In genomic region chr3:52523386-52524257, GRCh38 we compare ENCODE assay signal across 1 cellular context.
TF ChIP-seq lines count a peak whose summit lies in the region.

No MANE protein-coding gene starts in this region.

TF ChIP-seq in GM12878, 131 proteins besides CTCF, POLR2A, EP300 and RAD21:
- TF ChIP-seq PAX8 (IDR thresholded peaks at IDR 0.05) (no peak), CEBPZ (IDR thresholded peaks at IDR 0.05; ENCODE audit: low read depth, low read length) (no peak), CREM (IDR thresholded peaks at IDR 0.05; ENCODE audit: low read depth) (no peak), TCF12 (IDR thresholded peaks at IDR 0.05; ENCODE audit: low read depth, low read length) (no peak), ZNF274 (IDR thresholded peaks at IDR 0.05; ENCODE audit: insufficient read depth, insufficient read length) (no peak), SMC3 (IDR thresholded peaks at IDR 0.05; ENCODE audit: borderline replicate concordance, low read length) (no peak), SREBF2 (IDR thresholded peaks at IDR 0.05; ENCODE audit: low read length) (no peak), RB1 (IDR thresholded peaks at IDR 0.05; ENCODE audit: borderline replicate concordance) (no peak), ZBTB33 (IDR thresholded peaks at IDR 0.05) (no peak), NFYA (IDR thresholded peaks at IDR 0.05; ENCODE audit: borderline replicate concordance, low read depth, low read length) (no peak), TCF3 (IDR thresholded peaks at IDR 0.05; ENCODE audit: borderline replicate concordance, insufficient read depth, low read depth, low read length) (no peak), GABPA (IDR thresholded peaks at IDR 0.05; ENCODE audit: low read depth) (no peak), RFX5 (IDR thresholded peaks at IDR 0.05; ENCODE audit: low read depth, low read length) (no peak), ATF3 (IDR thresholded peaks at IDR 0.05; ENCODE audit: borderline replicate concordance, extremely low read depth, low read depth, low read length) (no peak), BRCA1 (IDR thresholded peaks at IDR 0.05; ENCODE audit: low read depth, low read length) (no peak), IRF4 (IDR thresholded peaks at IDR 0.05; ENCODE audit: low read depth, low read length) (no peak)
- TF ChIP-seq, protein P1, sequence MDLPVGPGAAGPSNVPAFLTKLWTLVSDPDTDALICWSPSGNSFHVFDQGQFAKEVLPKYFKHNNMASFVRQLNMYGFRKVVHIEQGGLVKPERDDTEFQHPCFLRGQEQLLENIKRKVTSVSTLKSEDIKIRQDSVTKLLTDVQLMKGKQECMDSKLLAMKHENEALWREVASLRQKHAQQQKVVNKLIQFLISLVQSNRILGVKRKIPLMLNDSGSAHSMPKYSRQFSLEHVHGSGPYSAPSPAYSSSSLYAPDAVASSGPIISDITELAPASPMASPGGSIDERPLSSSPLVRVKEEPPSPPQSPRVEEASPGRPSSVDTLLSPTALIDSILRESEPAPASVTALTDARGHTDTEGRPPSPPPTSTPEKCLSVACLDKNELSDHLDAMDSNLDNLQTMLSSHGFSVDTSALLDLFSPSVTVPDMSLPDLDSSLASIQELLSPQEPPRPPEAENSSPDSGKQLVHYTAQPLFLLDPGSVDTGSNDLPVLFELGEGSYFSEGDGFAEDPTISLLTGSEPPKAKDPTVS (IDR thresholded peaks at IDR 0.05; ENCODE audit: low read depth, low read length), result no peak
- TF ChIP-seq, protein P2, sequence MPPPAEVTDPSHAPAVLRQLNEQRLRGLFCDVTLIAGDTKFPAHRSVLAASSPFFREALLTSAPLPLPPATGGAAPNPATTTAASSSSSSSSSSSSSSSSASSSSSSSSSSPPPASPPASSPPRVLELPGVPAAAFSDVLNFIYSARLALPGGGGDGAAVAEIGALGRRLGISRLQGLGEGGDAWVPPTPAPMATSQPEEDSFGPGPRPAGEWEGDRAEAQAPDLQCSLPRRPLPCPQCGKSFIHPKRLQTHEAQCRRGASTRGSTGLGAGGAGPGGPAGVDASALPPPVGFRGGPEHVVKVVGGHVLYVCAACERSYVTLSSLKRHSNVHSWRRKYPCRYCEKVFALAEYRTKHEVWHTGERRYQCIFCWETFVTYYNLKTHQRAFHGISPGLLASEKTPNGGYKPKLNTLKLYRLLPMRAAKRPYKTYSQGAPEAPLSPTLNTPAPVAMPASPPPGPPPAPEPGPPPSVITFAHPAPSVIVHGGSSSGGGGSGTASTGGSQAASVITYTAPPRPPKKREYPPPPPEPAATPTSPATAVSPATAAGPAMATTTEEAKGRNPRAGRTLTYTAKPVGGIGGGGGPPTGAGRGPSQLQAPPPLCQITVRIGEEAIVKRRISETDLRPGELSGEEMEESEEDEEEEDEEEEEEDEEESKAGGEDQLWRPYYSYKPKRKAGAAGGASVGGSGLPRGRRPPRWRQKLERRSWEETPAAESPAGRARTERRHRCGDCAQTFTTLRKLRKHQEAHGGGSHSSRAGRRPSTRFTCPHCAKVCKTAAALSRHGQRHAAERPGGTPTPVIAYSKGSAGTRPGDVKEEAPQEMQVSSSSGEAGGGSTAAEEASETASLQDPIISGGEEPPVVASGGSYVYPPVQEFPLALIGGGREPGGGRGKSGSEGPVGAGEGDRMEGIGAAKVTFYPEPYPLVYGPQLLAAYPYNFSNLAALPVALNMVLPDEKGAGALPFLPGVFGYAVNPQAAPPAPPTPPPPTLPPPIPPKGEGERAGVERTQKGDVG (CRISPR knock-in tag; IDR thresholded peaks at IDR 0.05), result no peak
